21 cellular contexts compared by ENCODE assay signal in the genomic region with DNA sequence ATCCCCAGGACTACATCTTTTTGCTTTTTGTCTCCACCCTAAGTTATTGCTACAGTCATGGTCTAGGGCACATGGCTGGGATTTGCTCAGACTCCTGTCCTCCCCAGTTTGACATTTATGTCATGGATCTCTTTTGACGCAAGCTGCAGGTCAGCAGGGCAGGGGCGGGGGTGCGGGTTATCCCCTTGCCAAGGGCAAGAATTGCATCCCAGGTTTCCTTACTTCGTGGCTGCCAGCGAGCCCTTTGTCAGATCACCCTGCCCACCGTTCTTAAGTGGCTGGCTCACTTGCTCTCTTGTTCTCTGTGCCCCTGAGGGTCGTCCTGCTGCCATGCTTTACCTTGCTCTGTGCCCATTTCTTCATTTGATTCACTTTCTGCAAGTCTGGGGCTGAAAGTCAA.
"Had no signal": no experiment of that assay in that cellular context is flagged by ENCODE, and none has a peak within 500 bp of the region (broad histone marks: within the 10 kb centered on the region; RNA-seq: fewer than 3 reads in every experiment).

No MANE protein-coding gene starts in this region.

- H3K27ac ChIP-seq: brain microvascular endothelial cell, cardiac muscle cell, KMS-11 had no signal

- H3K4me3 ChIP-seq: cardiac muscle cell had no signal

- H3K9me3 ChIP-seq: SK-N-SH had no signal

- DNase-seq: activated CD4-positive, alpha-beta T cell treated with anti-CD3 and anti-CD28 coated beads, Interleukin-2, amount 10 ng/mL, durations not matched to agents 24 days and 14 days; activated CD4-positive, alpha-beta T cell treated with anti-CD3 and anti-CD28 coated beads, Interleukin-2, amount 50 U/mL, for 48 hours; activated gamma-delta T cell treated with Interleukin-2 at 50 U/mL for 16 hours; activated naive CD4-positive, alpha-beta T cell treated with anti-CD3 and anti-CD28 coated beads, Interleukin-2, amount 10 ng/mL, durations not matched to agents 7 days and 5 days; activated naive CD8-positive, alpha-beta T cell treated with anti-CD3 and anti-CD28 coated beads for 36 hours; activated T-cell treated with anti-CD3 and anti-CD28 coated beads, Interleukin-2, amount 50 U/mL, for 4 hours; brain microvascular endothelial cell; NCI-H1092; NCI-H1417; NCI-H1930; NCI-H2171; NCI-H345; NCI-H510A; NCI-H526 treated with DMSO at 0.1 percent for 48 hours; NCI-H82; SK-N-SH; T-helper 1 cell had no signal

- ATAC-seq: activated T-cell treated with anti-CD3 and anti-CD28 coated beads, Interleukin-2, amount 50 U/mL, for 4 hours; WTC11 had no signal

- H3K27ac Mint-ChIP-seq: activated CD4-positive, alpha-beta T cell treated with anti-CD3 and anti-CD28 coated beads, Interleukin-2, amount 10 ng/mL, durations not matched to agents 24 days and 14 days; activated naive CD4-positive, alpha-beta T cell treated with anti-CD3 and anti-CD28 coated beads, Interleukin-2, amount 10 ng/mL, durations not matched to agents 7 days and 5 days; activated naive CD8-positive, alpha-beta T cell treated with anti-CD3 and anti-CD28 coated beads for 36 hours; T-helper 2 cell treated with Interferon-gamma antibody and Interleukin-4, amounts not matched to agents 5 μg/mL and 100 μg/mL, for 36 hours; WTC11 had no signal

- H3K27me3 Mint-ChIP-seq: activated CD4-positive, alpha-beta T cell treated with anti-CD3 and anti-CD28 coated beads, Interleukin-2, amount 10 ng/mL, durations not matched to agents 24 days and 14 days; activated naive CD4-positive, alpha-beta T cell treated with anti-CD3 and anti-CD28 coated beads, Interleukin-2, amount 10 ng/mL, durations not matched to agents 7 days and 5 days; activated naive CD8-positive, alpha-beta T cell treated with anti-CD3 and anti-CD28 coated beads for 36 hours had no signal

- H3K9me3 Mint-ChIP-seq: activated CD4-positive, alpha-beta T cell treated with anti-CD3 and anti-CD28 coated beads, Interleukin-2, amount 10 ng/mL, durations not matched to agents 24 days and 14 days; activated naive CD4-positive, alpha-beta T cell treated with anti-CD3 and anti-CD28 coated beads, Interleukin-2, amount 10 ng/mL, durations not matched to agents 7 days and 5 days; activated naive CD8-positive, alpha-beta T cell treated with anti-CD3 and anti-CD28 coated beads for 36 hours; activated T-cell treated with anti-CD3 and anti-CD28 coated beads, Interleukin-2, amount 50 U/mL, for 4 hours; T-helper 2 cell treated with Interferon-gamma antibody and Interleukin-4, amounts not matched to agents 5 μg/mL and 100 μg/mL, for 36 hours; WTC11 had no signal

- H3K27me3 ChIP-seq: brain microvascular endothelial cell, cardiac muscle cell had no signal

- H3K4me1 Mint-ChIP-seq: activated CD4-positive, alpha-beta T cell treated with anti-CD3 and anti-CD28 coated beads, Interleukin-2, amount 10 ng/mL, durations not matched to agents 24 days and 14 days; WTC11 had no signal

- H3K36me3 ChIP-seq: cardiac muscle cell had no signal

- H3K4me3 Mint-ChIP-seq: activated CD4-positive, alpha-beta T cell treated with anti-CD3 and anti-CD28 coated beads, Interleukin-2, amount 10 ng/mL, durations not matched to agents 24 days and 14 days; activated naive CD4-positive, alpha-beta T cell treated with anti-CD3 and anti-CD28 coated beads, Interleukin-2, amount 10 ng/mL, durations not matched to agents 7 days and 5 days; activated naive CD8-positive, alpha-beta T cell treated with anti-CD3 and anti-CD28 coated beads for 36 hours; activated T-cell treated with anti-CD3 and anti-CD28 coated beads, Interleukin-2, amount 50 U/mL, for 4 hours; T-helper 2 cell treated with Interferon-gamma antibody and Interleukin-4, amounts not matched to agents 5 μg/mL and 100 μg/mL, for 36 hours; WTC11 had no signal
